Comparison of ENCODE assay signal across 33 cellular contexts in genomic region chr10:76029782-76030181, GRCh38.
"Had no signal": no experiment of that assay in that cellular context is flagged by ENCODE, and none has a peak within 500 bp of the region (broad histone marks: within the 10 kb centered on the region; RNA-seq: fewer than 3 reads in every experiment).

No MANE protein-coding gene starts in this region.

- H3K4me3 ChIP-seq: MG63 had no signal

- H3K9me3 ChIP-seq: MG63 had no signal

- DNase-seq: Kasumi-1, MG63, MM.1S, MV-4-11, NCI-H1048, NCI-H1092, NCI-H1092 treated with DMSO at 0.1 percent for 48 hours, NCI-H1105, NCI-H1105 treated with DMSO at 0.1 percent for 48 hours, NCI-H1417, NCI-H1417 treated with DMSO at 0.1 percent for 48 hours, NCI-H1436, NCI-H1436 treated with DMSO at 0.1 percent for 48 hours, NCI-H146, NCI-H1694, NCI-H1694 treated with DMSO at 0.1 percent for 48 hours, NCI-H187, NCI-H187 treated with DMSO at 0.1 percent for 48 hours, NCI-H1930, NCI-H2029, NCI-H2029 treated with DMSO at 0.1 percent for 48 hours, NCI-H2081, NCI-H2081 treated with DMSO at 0.1 percent for 48 hours, NCI-H2107, NCI-H2171, NCI-H2171 treated with DMSO at 0.1 percent for 48 hours, NCI-H2227 treated with DMSO at 0.1 percent for 48 hours, NCI-H226, NCI-H345, NCI-H446, NCI-H446 treated with DMSO at 0.1 percent for 48 hours, NCI-H510A, NCI-H510A treated with DMSO at 0.1 percent for 48 hours had no signal

- H3K27me3 ChIP-seq: MG63 had no signal

- H3K36me3 ChIP-seq: MG63 had no signal
